In the genomic region with DNA sequence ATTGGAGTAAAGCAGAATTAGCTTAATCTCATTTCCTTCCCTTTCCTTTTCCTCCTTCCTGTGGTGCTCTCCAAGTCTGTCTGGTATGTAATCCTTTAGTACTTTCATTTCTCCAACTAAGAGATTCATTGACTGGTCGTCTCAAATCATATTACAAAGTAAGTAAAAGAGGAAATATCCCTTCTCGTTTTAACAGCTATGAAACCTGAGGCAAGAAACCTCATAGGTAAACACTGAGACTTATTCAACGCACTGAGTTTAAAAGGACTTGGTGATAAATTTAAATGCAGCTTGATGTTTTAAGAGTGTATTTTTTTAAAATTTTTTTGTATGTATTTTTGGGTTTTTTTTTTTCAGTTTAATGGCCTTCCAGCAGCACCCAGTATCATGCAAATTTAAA, we compare ENCODE assay signal across 27 cellular contexts.
"Had no signal": no experiment of that assay in that cellular context is flagged by ENCODE, and none has a peak within 500 bp of the region (broad histone marks: within the 10 kb centered on the region; RNA-seq: fewer than 3 reads in every experiment).

No MANE protein-coding gene starts in this region.

- ATAC-seq: activated CD4-positive, CD25-positive, alpha-beta regulatory T cell treated with anti-CD3 and anti-CD28 coated beads, Interleukin-2, amount 50 U/mL, for 24 hours; body of pancreas; left ventricle myocardium superior; mucosa of descending colon; natural killer cell treated with Interleukin-12 subunit alpha and Interleukin-12 subunit beta and Interleukin-15 and Interleukin-18, amount 100 ng/mL, for 72 hours; right cardiac atrium; stimulated activated naive CD8-positive, alpha-beta T cell treated with anti-CD3 and anti-CD28 coated beads, Interleukin-15, Interleukin-2, amounts not matched to agents 100 U/mL and 50 U/mL, for 24 hours had no signal

- H3K27ac ChIP-seq: adrenal gland, body of pancreas, colonic mucosa, testis, transverse colon, WERI-Rb-1 had no signal

- H3K36me3 Mint-ChIP-seq: activated CD4-positive, alpha-beta memory T cell treated with anti-CD3 and anti-CD28 coated beads for 36 hours; activated naive CD8-positive, alpha-beta T cell treated with anti-CD3 and anti-CD28 coated beads for 36 hours; natural killer cell treated with Interleukin-12 subunit alpha and Interleukin-12 subunit beta and Interleukin-15 and Interleukin-18, amount 100 ng/mL, for 72 hours had no signal

- H3K27me3 ChIP-seq: adrenal gland, body of pancreas, colonic mucosa, testis, transverse colon had no signal

- H3K4me3 Mint-ChIP-seq: activated CD4-positive, alpha-beta memory T cell treated with anti-CD3 and anti-CD28 coated beads for 36 hours; activated naive CD4-positive, alpha-beta T cell treated with anti-CD3 and anti-CD28 coated beads for 36 hours; activated naive CD8-positive, alpha-beta T cell treated with anti-CD3 and anti-CD28 coated beads for 36 hours; activated T-helper 1 cell treated with anti-CD3 and anti-CD28 coated beads, Interleukin-12 subunit alpha, Interleukin-12 subunit beta, Interleukin-2, Interleukin-4 antibody, amounts not matched to agents 30 ng/mL and 10 ng/mL and 1 ng/mL, durations not matched to agents 14 hours and 24 hours and 36 hours; natural killer cell treated with Interleukin-12 subunit alpha and Interleukin-12 subunit beta and Interleukin-15 and Interleukin-18, amount 100 ng/mL, for 72 hours had no signal

- H3K4me1 ChIP-seq: adrenal gland, body of pancreas, colonic mucosa, testis, transverse colon had no signal

- DNase-seq: activated CD4-positive, alpha-beta memory T cell treated with anti-CD3 and anti-CD28 coated beads for 36 hours; activated CD4-positive, alpha-beta T cell treated with anti-CD3 and anti-CD28 coated beads for 48 hours; activated CD8-positive, alpha-beta memory T cell treated with anti-CD3 and anti-CD28 coated beads, Interleukin-2, amount 50 U/mL, for 4 hours; activated effector memory CD4-positive, alpha-beta T cell treated with anti-CD3 and anti-CD28 coated beads, Interleukin-2, amount 50 U/mL, for 16 hours; activated naive CD4-positive, alpha-beta T cell treated with anti-CD3 and anti-CD28 coated beads for 36 hours; activated naive CD8-positive, alpha-beta T cell treated with anti-CD3 and anti-CD28 coated beads for 36 hours; activated T-cell treated with anti-CD3 and anti-CD28 coated beads, Interleukin-2, amount 50 U/mL, for 1 hour; adrenal gland; aorta; body of pancreas; cerebellar nuclear complex; colonic mucosa; effector CD8-positive, alpha-beta T cell; glutamatergic neuron; left ventricle myocardium superior; mucosa of descending colon; posterior cingulate gyrus; right cardiac atrium; stimulated activated CD4-positive, alpha-beta T cell treated with anti-CD3 and anti-CD28 coated beads, Interleukin-15, amount 100 ng/mL, for 24 hours; stimulated activated naive CD8-positive, alpha-beta T cell treated with anti-CD3 and anti-CD28 coated beads, Interleukin-15, Interleukin-2, amounts not matched to agents 100 U/mL and 50 U/mL, for 24 hours; T-helper 9 cell; testis; transverse colon; WERI-Rb-1 had no signal

- H3K4me1 Mint-ChIP-seq: activated naive CD8-positive, alpha-beta T cell treated with anti-CD3 and anti-CD28 coated beads for 36 hours had no signal

- H3K36me3 ChIP-seq: adrenal gland, colonic mucosa, transverse colon, WERI-Rb-1 had no signal

- H3K9me3 ChIP-seq: adrenal gland, body of pancreas, colonic mucosa, testis, transverse colon had no signal

- H3K4me3 ChIP-seq: adrenal gland, body of pancreas, colonic mucosa, mucosa of descending colon, testis, transverse colon had no signal

- H3K27ac Mint-ChIP-seq: activated CD4-positive, alpha-beta memory T cell treated with anti-CD3 and anti-CD28 coated beads for 36 hours; activated naive CD4-positive, alpha-beta T cell treated with anti-CD3 and anti-CD28 coated beads for 36 hours; activated naive CD8-positive, alpha-beta T cell treated with anti-CD3 and anti-CD28 coated beads for 36 hours; activated T-helper 1 cell treated with anti-CD3 and anti-CD28 coated beads, Interleukin-12 subunit alpha, Interleukin-12 subunit beta, Interleukin-2, Interleukin-4 antibody, amounts not matched to agents 30 ng/mL and 10 ng/mL and 1 ng/mL, durations not matched to agents 14 hours and 24 hours and 36 hours; natural killer cell treated with Interleukin-12 subunit alpha and Interleukin-12 subunit beta and Interleukin-15 and Interleukin-18, amount 100 ng/mL, for 72 hours had no signal

- H3K27me3 Mint-ChIP-seq: activated CD4-positive, alpha-beta memory T cell treated with anti-CD3 and anti-CD28 coated beads for 36 hours; activated naive CD8-positive, alpha-beta T cell treated with anti-CD3 and anti-CD28 coated beads for 36 hours; natural killer cell treated with Interleukin-12 subunit alpha and Interleukin-12 subunit beta and Interleukin-15 and Interleukin-18, amount 100 ng/mL, for 72 hours had no signal

- H3K9me3 Mint-ChIP-seq: activated CD4-positive, alpha-beta memory T cell treated with anti-CD3 and anti-CD28 coated beads for 36 hours; activated T-helper 1 cell treated with anti-CD3 and anti-CD28 coated beads, Interleukin-12 subunit alpha, Interleukin-12 subunit beta, Interleukin-2, Interleukin-4 antibody, amounts not matched to agents 30 ng/mL and 10 ng/mL and 1 ng/mL, durations not matched to agents 14 hours and 24 hours and 36 hours had no signal
